12 cellular contexts compared by ENCODE assay signal in the genomic region with DNA sequence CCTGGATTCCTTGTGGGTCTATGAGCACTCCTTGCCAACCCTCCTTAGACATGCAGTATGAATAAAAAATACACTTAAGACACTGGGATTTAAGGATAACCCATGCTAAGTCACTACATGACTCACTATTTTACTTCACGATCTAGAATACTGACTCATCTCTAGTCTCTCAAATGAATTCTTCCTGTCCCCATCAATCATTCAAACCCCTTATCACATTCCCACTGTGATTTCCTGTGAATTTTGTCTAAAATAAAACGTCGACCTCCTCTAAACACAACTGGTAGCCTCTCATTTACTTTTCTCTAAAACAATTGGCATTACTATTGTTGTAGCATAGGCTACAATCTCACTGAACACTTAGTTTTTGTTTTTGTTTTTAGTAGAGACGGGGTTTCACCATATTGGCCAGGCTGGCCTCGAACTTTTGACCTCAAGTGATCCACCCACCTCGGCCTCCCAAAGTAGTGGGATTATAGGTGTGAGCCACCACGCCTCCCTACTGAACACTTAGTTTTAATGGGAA. TPM values are rescaled to one million over a fixed set of nuclear protein-coding genes. Genes with fewer than 3 reads are reported as not detected.
DNase-seq lines count a peak whose midpoint lies in the region; ATAC-seq and TF ChIP-seq lines count a peak whose summit lies in the region.
"Had no signal": no experiment of that assay in that cellular context is flagged by ENCODE, and none has a peak within 500 bp of the region (broad histone marks: within the 10 kb centered on the region; RNA-seq: fewer than 3 reads in every experiment).

No MANE protein-coding gene starts in this region.

- H3K36me3 ChIP-seq in ACC112 (ENCODE audit: insufficient read depth, low read length): no peaks in the 10 kb centered on the region

- H3K27ac ChIP-seq in ACC112 (ENCODE audit: low read depth, low read length) (peak overlapping the region; percentile 80), foreskin keratinocyte (no peak overlapping the region)

- H3K4me1 Mint-ChIP-seq in HFFc6 (ENCODE audit: low read depth) (peaks cover 41% of the 10 kb centered on the region), WTC11 (peaks cover 8% of the 10 kb centered on the region)

- H3K9me3 Mint-ChIP-seq in HFFc6: no peaks in the 10 kb centered on the region
- H3K9me3 Mint-ChIP-seq in WTC11: no peaks in the 10 kb centered on the region
- H3K9me3 Mint-ChIP-seq: brain had no signal

- CTCF ChIA-PET in WTC11 (lab: Charles Lee): no interaction called here

- ATAC-seq in WTC11 (no peak), foreskin keratinocyte (peak; percentile 55), HG02852 (IDR thresholded peaks at IDR 0.05; ENCODE audit: unreplicated experiment) (no peak), left lobe of liver (no peak)

- H3K36me3 Mint-ChIP-seq in HFFc6 (ENCODE audit: low read depth) (peaks cover 6% of the 10 kb centered on the region; the same call in 1 of the 2 replicates), WTC11 (no peaks in the 10 kb centered on the region)

- H3K4me3 Mint-ChIP-seq in HFFc6: peak overlapping the region; percentile 48
- no peak overlapping the region for H3K4me3 Mint-ChIP-seq in WTC11
- H3K4me3 Mint-ChIP-seq: CD14-positive monocyte had no signal

- POLR2A ChIA-PET in WTC11 (lab: Charles Lee): no interaction called here

- no peak for TF ChIP-seq CTCF in HFFc6 (IDR thresholded peaks at IDR 0.05)
- no peak for TF ChIP-seq CTCF in WTC11 (IDR thresholded peaks at IDR 0.05)
- TF ChIP-seq CTCF in foreskin keratinocyte (conservative IDR thresholded peaks at IDR 0.05): no peak

- H3K4me1 ChIP-seq in ACC112 (ENCODE audit: control insufficient read depth, insufficient read depth, low read length, unreplicated experiment) (peaks cover 27% of the 10 kb centered on the region), foreskin keratinocyte (peaks cover 17% of the 10 kb centered on the region)

- H3K79me2 ChIP-seq in ACC112 (ENCODE audit: control insufficient read depth, insufficient read depth, low read length, unreplicated experiment): no peaks in the 10 kb centered on the region

- H3K27ac Mint-ChIP-seq in HFFc6 (peak overlapping the region; percentile 70), WTC11 (0 out of 2 replicates have a peak overlapping the region, but pooled peaks have one; percentile 5)

- peak; percentile 82 for DNase-seq in HFFc6
- DNase-seq in WTC11 (ENCODE audit: low spot score): no peak
- peak; percentile 59 to 80 for DNase-seq in foreskin keratinocyte
- DNase-seq in mucosa of gallbladder (ENCODE audit: low spot score): no peak
- DNase-seq in NCI-H82 treated with DMSO at 0.1 percent for 48 hours (lab: John Stamatoyannopoulos, UW; ENCODE audit: unreplicated experiment): no peak
- DNase-seq in left lobe of liver (ENCODE audit: low spot score): no peak
- DNase-seq: hypothalamus, NCI-H187 treated with DMSO at 0.1 percent for 48 hours had no signal

- H3K27me3 Mint-ChIP-seq in HFFc6 (ENCODE audit: insufficient read depth): peaks cover 3% of the 10 kb centered on the region
- peaks cover 12% of the 10 kb centered on the region for H3K27me3 Mint-ChIP-seq in WTC11 (ENCODE audit: low read depth)

- peak overlapping the region; percentile 13; the same call in 1 of the 2 replicates for H3K4me3 ChIP-seq in ACC112 (ENCODE audit: low read depth, low read length)

- no peak overlapping the region for H2AFZ ChIP-seq in ACC112 (ENCODE audit: low read length, unreplicated experiment)

- H3K27me3 ChIP-seq in ACC112 (ENCODE audit: insufficient read depth, low read length) (peaks cover 6% of the 10 kb centered on the region; the same call in 1 of the 2 replicates), foreskin keratinocyte (peaks cover 11% of the 10 kb centered on the region)

TF ChIP-seq in WTC11, 78 proteins besides CTCF, POLR2A, EP300 and RAD21:
- TF ChIP-seq NFATC4 (CRISPR knock-in tag; IDR thresholded peaks at IDR 0.05) (no peak), TCF7 (CRISPR knock-in tag; IDR thresholded peaks at IDR 0.05; ENCODE audit: low read depth) (no peak), TP53 (CRISPR knock-in tag; IDR thresholded peaks at IDR 0.05) (no peak), NFYB (CRISPR knock-in tag; conservative IDR thresholded peaks at IDR 0.05; ENCODE audit: low read depth) (no peak), FOXP1 (CRISPR knock-in tag; IDR thresholded peaks at IDR 0.05; ENCODE audit: borderline replicate concordance) (no peak), NR3C1 (CRISPR knock-in tag; conservative IDR thresholded peaks at IDR 0.05; ENCODE audit: low read depth) (no peak), NFE2L1 (CRISPR knock-in tag; IDR thresholded peaks at IDR 0.05) (no peak), JUN (CRISPR knock-in tag; IDR thresholded peaks at IDR 0.05) (no peak)
- TF ChIP-seq, protein P1, sequence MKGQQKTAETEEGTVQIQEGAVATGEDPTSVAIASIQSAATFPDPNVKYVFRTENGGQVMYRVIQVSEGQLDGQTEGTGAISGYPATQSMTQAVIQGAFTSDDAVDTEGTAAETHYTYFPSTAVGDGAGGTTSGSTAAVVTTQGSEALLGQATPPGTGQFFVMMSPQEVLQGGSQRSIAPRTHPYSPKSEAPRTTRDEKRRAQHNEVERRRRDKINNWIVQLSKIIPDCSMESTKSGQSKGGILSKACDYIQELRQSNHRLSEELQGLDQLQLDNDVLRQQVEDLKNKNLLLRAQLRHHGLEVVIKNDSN (CRISPR knock-in tag; IDR thresholded peaks at IDR 0.05): no peak
- TF ChIP-seq, protein P2, sequence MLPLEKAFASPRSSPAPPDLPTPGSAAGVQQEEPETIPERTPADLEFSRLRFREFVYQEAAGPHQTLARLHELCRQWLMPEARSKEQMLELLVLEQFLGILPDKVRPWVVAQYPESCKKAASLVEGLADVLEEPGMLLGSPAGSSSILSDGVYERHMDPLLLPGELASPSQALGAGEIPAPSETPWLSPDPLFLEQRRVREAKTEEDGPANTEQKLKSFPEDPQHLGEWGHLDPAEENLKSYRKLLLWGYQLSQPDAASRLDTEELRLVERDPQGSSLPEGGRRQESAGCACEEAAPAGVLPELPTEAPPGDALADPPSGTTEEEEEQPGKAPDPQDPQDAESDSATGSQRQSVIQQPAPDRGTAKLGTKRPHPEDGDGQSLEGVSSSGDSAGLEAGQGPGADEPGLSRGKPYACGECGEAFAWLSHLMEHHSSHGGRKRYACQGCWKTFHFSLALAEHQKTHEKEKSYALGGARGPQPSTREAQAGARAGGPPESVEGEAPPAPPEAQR (CRISPR knock-in tag; IDR thresholded peaks at IDR 0.05): no peak
- TF ChIP-seq, protein P3, sequence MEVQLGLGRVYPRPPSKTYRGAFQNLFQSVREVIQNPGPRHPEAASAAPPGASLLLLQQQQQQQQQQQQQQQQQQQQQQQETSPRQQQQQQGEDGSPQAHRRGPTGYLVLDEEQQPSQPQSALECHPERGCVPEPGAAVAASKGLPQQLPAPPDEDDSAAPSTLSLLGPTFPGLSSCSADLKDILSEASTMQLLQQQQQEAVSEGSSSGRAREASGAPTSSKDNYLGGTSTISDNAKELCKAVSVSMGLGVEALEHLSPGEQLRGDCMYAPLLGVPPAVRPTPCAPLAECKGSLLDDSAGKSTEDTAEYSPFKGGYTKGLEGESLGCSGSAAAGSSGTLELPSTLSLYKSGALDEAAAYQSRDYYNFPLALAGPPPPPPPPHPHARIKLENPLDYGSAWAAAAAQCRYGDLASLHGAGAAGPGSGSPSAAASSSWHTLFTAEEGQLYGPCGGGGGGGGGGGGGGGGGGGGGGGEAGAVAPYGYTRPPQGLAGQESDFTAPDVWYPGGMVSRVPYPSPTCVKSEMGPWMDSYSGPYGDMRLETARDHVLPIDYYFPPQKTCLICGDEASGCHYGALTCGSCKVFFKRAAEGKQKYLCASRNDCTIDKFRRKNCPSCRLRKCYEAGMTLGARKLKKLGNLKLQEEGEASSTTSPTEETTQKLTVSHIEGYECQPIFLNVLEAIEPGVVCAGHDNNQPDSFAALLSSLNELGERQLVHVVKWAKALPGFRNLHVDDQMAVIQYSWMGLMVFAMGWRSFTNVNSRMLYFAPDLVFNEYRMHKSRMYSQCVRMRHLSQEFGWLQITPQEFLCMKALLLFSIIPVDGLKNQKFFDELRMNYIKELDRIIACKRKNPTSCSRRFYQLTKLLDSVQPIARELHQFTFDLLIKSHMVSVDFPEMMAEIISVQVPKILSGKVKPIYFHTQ (CRISPR knock-in tag; IDR thresholded peaks at IDR 0.05): no peak
TF ChIP-seq in WTC11: peak in this region for 0.

RNA-seq across cellular contexts. Expression of a gene that starts 3.9 kb away (rescaled TPM):
- under 1 TPM in 3 of 6 experiments, not detected in 3; 0.05 to 0.19 (median 0.12) TPM for total RNA-seq in HFFc6 (2021; fragmentation: NEBNext Ultra II Directional; extraction: Animal tissue kit (Norgen Biotek cat#: 25700))
- total RNA-seq in WTC11 (2021): 0.62 to 0.77 TPM (median 0.71 TPM) in 3 replicates
- total RNA-seq in foreskin keratinocyte: 0.04 and 0.07 TPM in 2 replicates
- polyA plus RNA-seq in foreskin keratinocyte: 0.01 TPM in 1 of 2 replicates, not detected in the other
- total RNA-seq in mucosa of gallbladder: 2.9 TPM
- total RNA-seq in left lobe of liver: 0.15 TPM
- polyA plus RNA-seq: CD14-positive monocyte had no signal

RNA-seq across cellular contexts. Expression of a gene that starts 19.4 kb away (rescaled TPM):
- 10 to 100 TPM; 46.1 to 52.7 (median 49.7) TPM for total RNA-seq in HFFc6 (2021; fragmentation: NEBNext Ultra II Directional; extraction: Animal tissue kit (Norgen Biotek cat#: 25700))
- total RNA-seq in WTC11 (2021): 69.1 to 77.0 TPM (median 72.9 TPM) in 3 replicates
- total RNA-seq in foreskin keratinocyte: 51.1 and 53.8 TPM in 2 replicates
- polyA plus RNA-seq in foreskin keratinocyte: 39.0 and 44.5 TPM in 2 replicates
- total RNA-seq in mucosa of gallbladder: 95.2 TPM
- 41.3 TPM for total RNA-seq in left lobe of liver

Comparison
In these comparisons a context has a peak if more than half of its experiments do, and no peak if none do; other contexts are left out.
1. DNase-seq: peak in HFFc6 (single experiment) and foreskin keratinocyte (2 of 2); none in WTC11 (single experiment), mucosa of gallbladder (single experiment), NCI-H82 treated with DMSO at 0.1 percent for 48 hours (single experiment) and left lobe of liver (single experiment).